ENCODE assay signal across 19 cellular contexts in genomic region chr14:53927171-53927570, GRCh38. TPM values are rescaled to one million over a fixed set of nuclear protein-coding genes. Genes with fewer than 3 reads are reported as not detected.
DNase-seq lines count a peak whose midpoint lies in the region; FAIRE-seq and TF ChIP-seq lines count a peak whose summit lies in the region.
"Had no signal": no experiment of that assay in that cellular context is flagged by ENCODE, and none has a peak within 500 bp of the region (broad histone marks: within the 10 kb centered on the region; RNA-seq: fewer than 3 reads in every experiment).

No MANE protein-coding gene starts in this region.

- TF ChIP-seq CTCF in fibroblast of villous mesenchyme (IDR thresholded peaks at IDR 0.05; ENCODE audit: insufficient read depth, low read depth, low read length): no peak

- H3K4me3 ChIP-seq in fibroblast of villous mesenchyme (ENCODE audit: low read depth, low read length): no peak overlapping the region
- H3K4me3 ChIP-seq: HAP-1, left lung, ovary had no signal

- peak; percentile 89 for FAIRE-seq in TTC549 (lab: Jason Lieb, UNC)
- peak; percentile 93 for FAIRE-seq in urothelium cell line (lab: Jason Lieb, UNC)
- FAIRE-seq: GM19239, small intestine had no signal

- DNase-seq in H4 (ENCODE audit: low spot score) (peak; percentile 23), fibroblast of villous mesenchyme (ENCODE audit: low read depth) (peak; percentile 68), urothelium cell line (ENCODE audit: low spot score) (peak; percentile 53), NCI-H69 (lab: John Stamatoyannopoulos, UW) (no peak), NCI-H510A treated with DMSO at 0.1 percent for 48 hours (lab: John Stamatoyannopoulos, UW) (no peak)
- DNase-seq in activated CD4-positive, CD25-positive, alpha-beta regulatory T cell (lab: John Stamatoyannopoulos, UW): no peak
- DNase-seq: activated T-cell treated with anti-CD3 and anti-CD28 coated beads, Interleukin-2, amount 50 U/mL, for 72 hours; central memory CD4-positive, alpha-beta T cell; effector memory CD4-positive, alpha-beta T cell; foreskin melanocyte; left lung; NCI-H187 treated with DMSO at 0.1 percent for 48 hours; ovary; Right ventricle myocardium superior; small intestine had no signal

RNA-seq across cellular contexts. Expression of gene BMP4, which starts 29.5 kb away (rescaled TPM):
- 1.0 and 5.6 TPM in 2 replicates for total RNA-seq in H4 (2014; rRNA removed; shearing (Covaris generic))
- 9.9 and 11.0 TPM in 2 replicates for total RNA-seq in fibroblast of villous mesenchyme
- total RNA-seq: NCI-H460 had no signal

Comparison
In these comparisons a context has a peak if more than half of its experiments do, and no peak if none do; other contexts are left out.
1. DNase-seq: peak in H4 (single experiment), fibroblast of villous mesenchyme (single experiment) and urothelium cell line (single experiment); none in activated CD4-positive, CD25-positive, alpha-beta regulatory T cell (0 of 4), NCI-H69 (single experiment) and NCI-H510A treated with DMSO at 0.1 percent for 48 hours (single experiment).